Comparison of ENCODE assay signal across 15 cellular contexts in the genomic region with DNA sequence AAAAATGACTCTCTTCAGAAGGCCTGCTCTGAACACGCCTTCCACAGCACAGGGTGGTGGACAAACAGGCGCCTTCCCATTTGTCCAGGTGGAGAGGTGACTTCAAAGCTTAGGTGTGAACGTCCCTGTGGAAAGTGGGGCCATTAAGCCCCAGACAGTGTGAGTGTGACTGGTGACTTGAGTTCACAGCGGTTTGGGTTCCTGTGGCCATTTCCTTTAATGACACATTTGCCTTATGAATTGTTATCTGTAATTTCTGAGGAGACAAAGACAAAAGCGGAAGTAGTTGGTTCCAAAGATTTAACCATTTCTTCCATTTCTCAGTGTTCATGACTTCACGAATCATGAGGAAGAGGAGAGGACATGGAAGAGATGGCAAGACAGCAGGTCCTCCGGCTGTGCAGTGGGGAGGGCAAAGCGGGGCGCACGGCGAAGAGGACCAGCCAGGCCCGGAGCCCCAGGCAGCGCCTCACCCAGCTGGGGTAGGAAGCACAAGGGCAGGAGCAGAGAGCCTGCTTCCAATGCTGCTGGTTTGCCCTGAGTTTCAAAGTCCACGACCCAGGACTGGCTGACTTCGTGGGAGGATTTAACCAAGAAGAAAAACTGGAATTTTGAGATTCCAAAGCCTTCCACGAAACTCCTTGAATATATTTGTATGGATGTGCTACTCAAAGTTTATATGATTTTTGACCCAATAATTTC. TPM values are rescaled to one million over a fixed set of nuclear protein-coding genes. Genes with fewer than 3 reads are reported as not detected.
A peak's percentile ranks its signal among the peaks of the same experiment; 100 is the strongest.
DNase-seq lines count a peak whose midpoint lies in the region; ATAC-seq and TF ChIP-seq lines count a peak whose summit lies in the region.
"Had no signal": no experiment of that assay in that cellular context is flagged by ENCODE, and none has a peak within 500 bp of the region (broad histone marks: within the 10 kb centered on the region; RNA-seq: fewer than 3 reads in every experiment).

No MANE protein-coding gene starts in this region.

- H3K4me1 ChIP-seq in CD4-positive, alpha-beta memory T cell (ENCODE audit: insufficient read depth, low read length) = peaks cover 99% of the 10 kb centered on the region
- H3K4me1 ChIP-seq in ovary (ENCODE audit: insufficient read depth) = no peaks in the 10 kb centered on the region
- H3K4me1 ChIP-seq: right atrium auricular region, thyroid gland had no signal

- peaks cover 0 to 5% (median 1%) of the 10 kb centered on the region in 8 donors for H3K9me3 Mint-ChIP-seq in CD4-positive, alpha-beta memory T cell
- peaks cover 14% of the 10 kb centered on the region for H3K9me3 Mint-ChIP-seq in activated T-helper 1 cell treated with anti-CD3 and anti-CD28 coated beads, Interleukin-12 subunit alpha, Interleukin-12 subunit beta, Interleukin-2, Interleukin-4 antibody, amounts not matched to agents 30 ng/mL and 10 ng/mL and 1 ng/mL, durations not matched to agents 14 hours and 24 hours and 36 hours
- peaks cover 0 to 19% (median 4%) of the 10 kb centered on the region in 7 donors for H3K9me3 Mint-ChIP-seq in naive B cell

- intact Hi-C loops in CD4-positive, alpha-beta memory T cell (cut with micrococcal nuclease) = no loop called here
- intact Hi-C loops in activated T-helper 1 cell treated with anti-CD3 and anti-CD28 coated beads, Interleukin-12 subunit alpha, Interleukin-12 subunit beta, Interleukin-2, Interleukin-4 antibody, amounts not matched to agents 30 ng/mL and 10 ng/mL and 1 ng/mL, durations not matched to agents 14 hours and 24 hours and 36 hours (cut with micrococcal nuclease) = no loop called here
- intact Hi-C loops in ovary (cut with DNase I) = no loop called here

- H3K9me3 ChIP-seq in CD4-positive, alpha-beta memory T cell (ENCODE audit: control insufficient read depth in 1 of 2, low read length in 2 of 2) = no peaks in the 10 kb centered on the region
- H3K9me3 ChIP-seq in KOPT-K1 (ENCODE audit: insufficient read depth, low read length, poor library complexity, severe bottlenecking) (peaks cover 8% of the 10 kb centered on the region), ovary (no peaks in the 10 kb centered on the region)
- H3K9me3 ChIP-seq: right atrium auricular region, thyroid gland had no signal

- H3K27me3 Mint-ChIP-seq in CD4-positive, alpha-beta memory T cell = no peaks in the 10 kb centered on the region
- H3K27me3 Mint-ChIP-seq in activated T-helper 1 cell treated with anti-CD3 and anti-CD28 coated beads, Interleukin-12 subunit alpha, Interleukin-12 subunit beta, Interleukin-2, Interleukin-4 antibody, amounts not matched to agents 30 ng/mL and 10 ng/mL and 1 ng/mL, durations not matched to agents 14 hours and 24 hours and 36 hours (ENCODE audit: insufficient read depth) = no peaks in the 10 kb centered on the region
- H3K27me3 Mint-ChIP-seq in naive B cell = no peaks in the 10 kb centered on the region

- H3K4me3 ChIP-seq in CD4-positive, alpha-beta memory T cell (ENCODE audit: low read length in 2 of 2) = no peak overlapping the region
- no peak overlapping the region for H3K4me3 ChIP-seq in ovary
- H3K4me3 ChIP-seq: GM23248, right atrium auricular region, thyroid gland had no signal

- H3K27ac Mint-ChIP-seq in CD4-positive, alpha-beta memory T cell = peak overlapping the region; percentile 49 to 98 (median 96)
- peak overlapping the region; percentile 52 for H3K27ac Mint-ChIP-seq in activated T-helper 1 cell treated with anti-CD3 and anti-CD28 coated beads, Interleukin-12 subunit alpha, Interleukin-12 subunit beta, Interleukin-2, Interleukin-4 antibody, amounts not matched to agents 30 ng/mL and 10 ng/mL and 1 ng/mL, durations not matched to agents 14 hours and 24 hours and 36 hours
- peak overlapping the region; percentile 14 to 98 (median 90) for H3K27ac Mint-ChIP-seq in naive B cell

- DNase-seq in CD4-positive, alpha-beta memory T cell = no peak
- DNase-seq in activated T-helper 1 cell treated with anti-CD3 and anti-CD28 coated beads, Interleukin-12 subunit alpha, Interleukin-12 subunit beta, Interleukin-2, Interleukin-4 antibody, amounts not matched to agents 30 ng/mL and 10 ng/mL and 1 ng/mL, durations not matched to agents 14 hours and 24 hours and 36 hours (ENCODE audit: low spot score) = no peak
- DNase-seq in naive B cell = no peak
- no peak for DNase-seq in NCI-H2029 (lab: John Stamatoyannopoulos, UW)
- DNase-seq in ovary = no peak
- no peak for DNase-seq in dermis blood vessel endothelial cell
- DNase-seq: activated gamma-delta T cell; central memory CD4-positive, alpha-beta T cell; GM23248; NCI-H446 treated with DMSO at 0.1 percent for 48 hours; RPMI8226; thyroid gland had no signal

- CTCF ChIA-PET in CD4-positive, alpha-beta memory T cell (lab: Charles Lee; ENCODE audit: partially characterized antibody) = interaction anchor here (1.5 to 10.2 kb wide), 4 partner anchors 8 to 97 kb away, joined by 7 to 80 read pairs (median 8); no protein-coding TSS in a partner anchor

- H3K4me1 Mint-ChIP-seq in CD4-positive, alpha-beta memory T cell = peaks cover 78 to 98% (median 90%) of the 10 kb centered on the region in 4 donors
- H3K4me1 Mint-ChIP-seq in activated T-helper 1 cell treated with anti-CD3 and anti-CD28 coated beads, Interleukin-12 subunit alpha, Interleukin-12 subunit beta, Interleukin-2, Interleukin-4 antibody, amounts not matched to agents 30 ng/mL and 10 ng/mL and 1 ng/mL, durations not matched to agents 14 hours and 24 hours and 36 hours (ENCODE audit: low read depth) = peaks cover 91% of the 10 kb centered on the region
- H3K4me1 Mint-ChIP-seq in naive B cell = peaks cover 53 to 62% (median 57%) of the 10 kb centered on the region in 3 donors

- peak overlapping the region; percentile 60 for H3K27ac ChIP-seq in CD4-positive, alpha-beta memory T cell (ENCODE audit: low read depth, low read length)
- peak overlapping the region; percentile 100 for H3K27ac ChIP-seq in KOPT-K1 (ENCODE audit: low read depth, low read length, poor library complexity, severe bottlenecking)
- no peak overlapping the region for H3K27ac ChIP-seq in ovary
- H3K27ac ChIP-seq: GM23248, right atrium auricular region, thyroid gland had no signal

- no peak for TF ChIP-seq POLR2A in ovary (IDR thresholded peaks at IDR 0.05)

- no peaks in the 10 kb centered on the region for H3K36me3 ChIP-seq in CD4-positive, alpha-beta memory T cell (ENCODE audit: insufficient read depth, low read length)
- no peaks in the 10 kb centered on the region for H3K36me3 ChIP-seq in KOPT-K1 (ENCODE audit: insufficient read depth, low read length)
- H3K36me3 ChIP-seq in ovary = no peaks in the 10 kb centered on the region
- H3K36me3 ChIP-seq: right atrium auricular region, thyroid gland had no signal

- WGBS in ovary, 3 donors = 76 to 81% (median 80%) methylated on average over 16 of the region's 16 CpGs

- peak overlapping the region in 5 of 8 donors; percentile 32 to 83 (median 38) for H3K4me3 Mint-ChIP-seq in CD4-positive, alpha-beta memory T cell
- no peak overlapping the region for H3K4me3 Mint-ChIP-seq in activated T-helper 1 cell treated with anti-CD3 and anti-CD28 coated beads, Interleukin-12 subunit alpha, Interleukin-12 subunit beta, Interleukin-2, Interleukin-4 antibody, amounts not matched to agents 30 ng/mL and 10 ng/mL and 1 ng/mL, durations not matched to agents 14 hours and 24 hours and 36 hours
- H3K4me3 Mint-ChIP-seq in naive B cell = peak overlapping the region in 2 of 8 donors; percentile 56 to 65

- H3K36me3 Mint-ChIP-seq in CD4-positive, alpha-beta memory T cell = no peaks in the 10 kb centered on the region
- H3K36me3 Mint-ChIP-seq in activated T-helper 1 cell treated with anti-CD3 and anti-CD28 coated beads, Interleukin-12 subunit alpha, Interleukin-12 subunit beta, Interleukin-2, Interleukin-4 antibody, amounts not matched to agents 30 ng/mL and 10 ng/mL and 1 ng/mL, durations not matched to agents 14 hours and 24 hours and 36 hours (ENCODE audit: low read depth) = peaks cover 7% of the 10 kb centered on the region
- H3K36me3 Mint-ChIP-seq in naive B cell = peaks cover 0 to 3% of the 10 kb centered on the region in 2 donors

- no peak for TF ChIP-seq CTCF in ovary (IDR thresholded peaks at IDR 0.05)

- ATAC-seq in naive B cell (ENCODE audit: low read depth in 2 of 2) = no peak
- no peak for ATAC-seq in HG02981 (IDR thresholded peaks at IDR 0.05; ENCODE audit: unreplicated experiment)

- no peaks in the 10 kb centered on the region for H3K27me3 ChIP-seq in CD4-positive, alpha-beta memory T cell (ENCODE audit: insufficient read depth, low read length)
- H3K27me3 ChIP-seq in ovary = no peaks in the 10 kb centered on the region
- H3K27me3 ChIP-seq: right atrium auricular region, thyroid gland had no signal

- no peak for TF ChIP-seq EP300 in ovary (IDR thresholded peaks at IDR 0.05)

- POLR2A ChIA-PET in CD4-positive, alpha-beta memory T cell (lab: Charles Lee; ENCODE audit: partially characterized antibody) = interaction anchor here (1.2 to 8.2 kb wide), 7 partner anchors 9 to 72 kb away, joined by 3 to 99 read pairs (median 4); no protein-coding TSS in a partner anchor

RNA-seq across cellular contexts. Expression of gene SEMA4D, which starts 27.9 kb away (rescaled TPM):
- 100 to 1,000 TPM; 393 to 410 TPM for total RNA-seq in CD4-positive, alpha-beta memory T cell
- 100 to 1,000 TPM in 1 of 2 donors, 10 to 100 TPM in 1; 49.5 to 166 TPM for polyA plus RNA-seq in CD4-positive, alpha-beta memory T cell
- total RNA-seq in activated T-helper 1 cell treated with anti-CD3 and anti-CD28 coated beads, Interleukin-12 subunit alpha, Interleukin-12 subunit beta, Interleukin-2, Interleukin-4 antibody, amounts not matched to agents 30 ng/mL and 10 ng/mL and 1 ng/mL, durations not matched to agents 14 hours and 24 hours and 36 hours = 388 and 411 TPM in 2 replicates
- polyA plus RNA-seq in naive B cell (ENCODE audit: low read depth in 6 of 6) (10 to 100 TPM; 13.4 to 38.2 (median 21.5) TPM), ovary (10 to 100 TPM in 1 of 2 donors, 1 to 10 TPM in 1; 6.0 to 10.4 TPM)
- total RNA-seq in ovary (10 to 100 TPM; 11.1 to 27.2 (median 17.9) TPM), dermis blood vessel endothelial cell (2.9 and 8.1 TPM in 2 replicates)

Comparison
In these comparisons a context has a peak if more than half of its experiments do, and no peak if none do; other contexts are left out.
1. H3K27ac ChIP-seq: peak in CD4-positive, alpha-beta memory T cell (single experiment) and KOPT-K1 (single experiment); none in ovary (0 of 2).
2. RNA of gene SEMA4D, which starts 27.9 kb away (total RNA-seq): 393 to 410 TPM in CD4-positive, alpha-beta memory T cell and 388 to 411 TPM in activated T-helper 1 cell treated with anti-CD3 and anti-CD28 coated beads, Interleukin-12 subunit alpha, Interleukin-12 subunit beta, Interleukin-2, Interleukin-4 antibody, amounts not matched to agents 30 ng/mL and 10 ng/mL and 1 ng/mL, durations not matched to agents 14 hours and 24 hours and 36 hours; 11.1 to 27.2 TPM in ovary and 2.9 to 8.1 TPM in dermis blood vessel endothelial cell; every median in the first group is over 10 times any median in the second.
3. Peak in every context shown above with its lines, with median percentiles within 50 percentile points of each other: H3K27ac Mint-ChIP-seq.